In genomic region chr9:68872026-68872501, GRCh38 we compare ENCODE assay signal across 11 cellular contexts.
A peak's percentile ranks its signal among the peaks of the same experiment; 100 is the strongest.
DNase-seq lines count a peak whose midpoint lies in the region; TF ChIP-seq lines count a peak whose summit lies in the region.
"Had no signal": no experiment of that assay in that cellular context is flagged by ENCODE, and none has a peak within 500 bp of the region (broad histone marks: within the 10 kb centered on the region; RNA-seq: fewer than 3 reads in every experiment).

No MANE protein-coding gene starts in this region.

- H3K36me3 ChIP-seq in HUES6 (ENCODE audit: control insufficient read depth, insufficient read depth, low read length) (no peaks in the 10 kb centered on the region), iPS-18a (ENCODE audit: control insufficient read depth, low read depth, low read length) (no peaks in the 10 kb centered on the region), spleen (no peaks in the 10 kb centered on the region)
- H3K36me3 ChIP-seq: MG63 had no signal

- WGBS in spleen, 5 donors: 51 to 74% (median 73%) methylated on average over 8 of the region's 8 CpGs

- peak overlapping the region; percentile 87 for H3K27ac ChIP-seq in HUES6 (ENCODE audit: low read depth, low read length)
- H3K27ac ChIP-seq in iPS-18a (ENCODE audit: low read length): peak overlapping the region; percentile 96
- H3K27ac ChIP-seq in spleen: peak overlapping the region in 6 of 8 donors; percentile 8 to 57 (median 36)

- peak; percentile 72 for DNase-seq in astrocyte of the hippocampus (ENCODE audit: low read depth, low spot score)
- DNase-seq in spleen: peak; percentile 82
- no peak for DNase-seq in superior temporal gyrus (ENCODE audit: extremely low spot score)
- no peak for DNase-seq in GOT3 (lab: John Stamatoyannopoulos, UW)
- no peak for DNase-seq in islet precursor cell
- DNase-seq: HCEC 1CT; MG63; stimulated activated CD4-positive, alpha-beta T cell treated with anti-CD3 and anti-CD28 coated beads, Interleukin-4, amount 100 ng/mL, for 4 hours; T1000 had no signal

- peaks cover 71% of the 10 kb centered on the region for H3K4me1 ChIP-seq in HUES6 (ENCODE audit: control insufficient read depth, insufficient read depth, low read length)
- H3K4me1 ChIP-seq in iPS-18a (ENCODE audit: control insufficient read depth, low read depth, low read length): peaks cover 59% of the 10 kb centered on the region
- peaks cover 0 to 5% (median 0%) of the 10 kb centered on the region in 6 donors for H3K4me1 ChIP-seq in spleen

- H3K27me3 ChIP-seq in HUES6 (ENCODE audit: control insufficient read depth, insufficient read depth, low read length): no peaks in the 10 kb centered on the region
- no peaks in the 10 kb centered on the region for H3K27me3 ChIP-seq in iPS-18a (ENCODE audit: control insufficient read depth, insufficient read depth, low read length)
- no peaks in the 10 kb centered on the region for H3K27me3 ChIP-seq in spleen (replicated peaks in 1 of 7)
- H3K27me3 ChIP-seq: MG63 had no signal

- H3K4me3 ChIP-seq in HUES6 (ENCODE audit: low read depth, low read length): peak overlapping the region; percentile 5; the same call in 1 of the 2 replicates
- H3K4me3 ChIP-seq in iPS-18a (ENCODE audit: low read length): peak overlapping the region; percentile 39
- H3K4me3 ChIP-seq in spleen: no peak overlapping the region
- H3K4me3 ChIP-seq: MG63 had no signal

- H3K9ac ChIP-seq in HUES6 (ENCODE audit: low read length) (peak overlapping the region; percentile 78), iPS-18a (ENCODE audit: low read length) (peak overlapping the region; percentile 53)

- no peaks in the 10 kb centered on the region for H3K9me3 ChIP-seq in HUES6 (ENCODE audit: control insufficient read depth, insufficient read depth, low read depth, low read length)
- no peaks in the 10 kb centered on the region for H3K9me3 ChIP-seq in iPS-18a (ENCODE audit: control insufficient read depth, low read depth, low read length)
- no peaks in the 10 kb centered on the region for H3K9me3 ChIP-seq in spleen
- H3K9me3 ChIP-seq: MG63 had no signal

- no peak for TF ChIP-seq CTCF in spleen (IDR thresholded peaks at IDR 0.05 in 8 of 11, conservative IDR thresholded peaks at IDR 0.05 in 3 of 11)

- intact Hi-C loops in spleen (cut with DNase I; ENCODE audit: low total_unique reads): no loop called here

- TF ChIP-seq POLR2A in spleen (IDR thresholded peaks at IDR 0.05): no peak

Comparison
In these comparisons a context has a peak if more than half of its experiments do, and no peak if none do; other contexts are left out.
1. H3K27ac ChIP-seq: peak in every context shown above with its lines; median percentile 96 in iPS-18a; 87 in HUES6; 36 in spleen.
2. H3K4me3 ChIP-seq: peak in HUES6 (single experiment) and iPS-18a (single experiment); none in spleen (0 of 8).
3. DNase-seq: peak in astrocyte of the hippocampus (single experiment) and spleen (single experiment); none in superior temporal gyrus (single experiment), GOT3 (single experiment) and islet precursor cell (single experiment).